8 cellular contexts compared by ENCODE assay signal in genomic region chr1:153944822-153945117, GRCh38. TPM values are rescaled to one million over a fixed set of nuclear protein-coding genes. Genes with fewer than 3 reads are reported as not detected.
A peak's percentile ranks its signal among the peaks of the same experiment; 100 is the strongest.
DNase-seq lines count a peak whose midpoint lies in the region; ATAC-seq lines count a peak whose summit lies in the region.

No MANE protein-coding gene starts in this region.

- H3K27ac Mint-ChIP-seq in T-helper 2 cell treated with Interferon-gamma antibody and Interleukin-4, amounts not matched to agents 5 μg/mL and 100 μg/mL, for 36 hours, result peak overlapping the region; percentile 97
- peak overlapping the region; percentile 97 for H3K27ac Mint-ChIP-seq in activated T-helper 1 cell treated with anti-CD3 and anti-CD28 coated beads, Interleukin-12 subunit alpha, Interleukin-12 subunit beta, Interleukin-2, Interleukin-4 antibody, amounts not matched to agents 30 ng/mL and 10 ng/mL and 1 ng/mL, durations not matched to agents 14 hours and 24 hours and 36 hours

- H3K27me3 Mint-ChIP-seq in T-helper 2 cell treated with Interferon-gamma antibody and Interleukin-4, amounts not matched to agents 5 μg/mL and 100 μg/mL, for 36 hours (ENCODE audit: low read depth), result no peaks in the 10 kb centered on the region
- H3K27me3 Mint-ChIP-seq in activated T-helper 1 cell treated with anti-CD3 and anti-CD28 coated beads, Interleukin-12 subunit alpha, Interleukin-12 subunit beta, Interleukin-2, Interleukin-4 antibody, amounts not matched to agents 30 ng/mL and 10 ng/mL and 1 ng/mL, durations not matched to agents 14 hours and 24 hours and 36 hours (ENCODE audit: insufficient read depth), result no peaks in the 10 kb centered on the region

- peaks cover 11% of the 10 kb centered on the region for H3K4me1 Mint-ChIP-seq in T-helper 2 cell treated with Interferon-gamma antibody and Interleukin-4, amounts not matched to agents 5 μg/mL and 100 μg/mL, for 36 hours (ENCODE audit: low read depth)
- peaks cover 35% of the 10 kb centered on the region for H3K4me1 Mint-ChIP-seq in activated T-helper 1 cell treated with anti-CD3 and anti-CD28 coated beads, Interleukin-12 subunit alpha, Interleukin-12 subunit beta, Interleukin-2, Interleukin-4 antibody, amounts not matched to agents 30 ng/mL and 10 ng/mL and 1 ng/mL, durations not matched to agents 14 hours and 24 hours and 36 hours (ENCODE audit: low read depth)

- peak overlapping the region; percentile 94 for H3K4me3 Mint-ChIP-seq in T-helper 2 cell treated with Interferon-gamma antibody and Interleukin-4, amounts not matched to agents 5 μg/mL and 100 μg/mL, for 36 hours
- H3K4me3 Mint-ChIP-seq in activated T-helper 1 cell treated with anti-CD3 and anti-CD28 coated beads, Interleukin-12 subunit alpha, Interleukin-12 subunit beta, Interleukin-2, Interleukin-4 antibody, amounts not matched to agents 30 ng/mL and 10 ng/mL and 1 ng/mL, durations not matched to agents 14 hours and 24 hours and 36 hours, result peak overlapping the region; percentile 88

- no peak for ATAC-seq in GM21360 (IDR thresholded peaks at IDR 0.05; ENCODE audit: unreplicated experiment)
- ATAC-seq in GM18867 (IDR thresholded peaks at IDR 0.05; ENCODE audit: unreplicated experiment), result no peak

- H3K36me3 Mint-ChIP-seq in T-helper 2 cell treated with Interferon-gamma antibody and Interleukin-4, amounts not matched to agents 5 μg/mL and 100 μg/mL, for 36 hours (ENCODE audit: low read depth), result peaks cover 62% of the 10 kb centered on the region
- peaks cover 42% of the 10 kb centered on the region for H3K36me3 Mint-ChIP-seq in activated T-helper 1 cell treated with anti-CD3 and anti-CD28 coated beads, Interleukin-12 subunit alpha, Interleukin-12 subunit beta, Interleukin-2, Interleukin-4 antibody, amounts not matched to agents 30 ng/mL and 10 ng/mL and 1 ng/mL, durations not matched to agents 14 hours and 24 hours and 36 hours (ENCODE audit: low read depth)

- intact Hi-C loops in activated T-helper 1 cell treated with anti-CD3 and anti-CD28 coated beads, Interleukin-12 subunit alpha, Interleukin-12 subunit beta, Interleukin-2, Interleukin-4 antibody, amounts not matched to agents 30 ng/mL and 10 ng/mL and 1 ng/mL, durations not matched to agents 14 hours and 24 hours and 36 hours (cut with micrococcal nuclease), result loop anchor here (1.0 to 5.0 kb wide), 4 partner anchors 21 to 147 kb away; partner anchors contain the start of gene CREB3L4

- no peaks in the 10 kb centered on the region for H3K27me3 ChIP-seq in layer of hippocampus (ENCODE audit: control insufficient read depth, insufficient read depth, low read length)

- H3K9me3 Mint-ChIP-seq in T-helper 2 cell treated with Interferon-gamma antibody and Interleukin-4, amounts not matched to agents 5 μg/mL and 100 μg/mL, for 36 hours, result no peaks in the 10 kb centered on the region
- H3K9me3 Mint-ChIP-seq in activated T-helper 1 cell treated with anti-CD3 and anti-CD28 coated beads, Interleukin-12 subunit alpha, Interleukin-12 subunit beta, Interleukin-2, Interleukin-4 antibody, amounts not matched to agents 30 ng/mL and 10 ng/mL and 1 ng/mL, durations not matched to agents 14 hours and 24 hours and 36 hours, result no peaks in the 10 kb centered on the region

- H3K27ac ChIP-seq in layer of hippocampus (ENCODE audit: low read depth, low read length) (peak overlapping the region; percentile 86), substantia nigra (ENCODE audit: low read depth, low read length, poor library complexity, severe bottlenecking) (peak overlapping the region; percentile 94)

- no peak for DNase-seq in T-helper 2 cell treated with Interferon-gamma antibody and Interleukin-4, amounts not matched to agents 5 μg/mL and 100 μg/mL, for 36 hours (ENCODE audit: low spot score)
- DNase-seq in T-helper 2 cell (no peak), substantia nigra (lab: John Stamatoyannopoulos, UW) (no peak), Kasumi-1 (lab: John Stamatoyannopoulos, UW) (no peak)
- DNase-seq in activated T-helper 1 cell treated with anti-CD3 and anti-CD28 coated beads, Interleukin-12 subunit alpha, Interleukin-12 subunit beta, Interleukin-2, Interleukin-4 antibody, amounts not matched to agents 30 ng/mL and 10 ng/mL and 1 ng/mL, durations not matched to agents 14 hours and 24 hours and 36 hours (ENCODE audit: low spot score), result no peak

RNA-seq across cellular contexts. Expression of gene DENND4B, which starts 1.7 kb away (rescaled TPM):
- 128 and 133 TPM in 2 replicates for total RNA-seq in activated T-helper 1 cell treated with anti-CD3 and anti-CD28 coated beads, Interleukin-12 subunit alpha, Interleukin-12 subunit beta, Interleukin-2, Interleukin-4 antibody, amounts not matched to agents 30 ng/mL and 10 ng/mL and 1 ng/mL, durations not matched to agents 14 hours and 24 hours and 36 hours

RNA-seq across cellular contexts. Expression of gene CRTC2, which starts 13.6 kb away (rescaled TPM):
- 62.8 and 76.4 TPM in 2 replicates for total RNA-seq in activated T-helper 1 cell treated with anti-CD3 and anti-CD28 coated beads, Interleukin-12 subunit alpha, Interleukin-12 subunit beta, Interleukin-2, Interleukin-4 antibody, amounts not matched to agents 30 ng/mL and 10 ng/mL and 1 ng/mL, durations not matched to agents 14 hours and 24 hours and 36 hours

RNA-seq across cellular contexts. Expression of gene SLC39A1, which starts 18.6 kb away (rescaled TPM):
- total RNA-seq in activated T-helper 1 cell treated with anti-CD3 and anti-CD28 coated beads, Interleukin-12 subunit alpha, Interleukin-12 subunit beta, Interleukin-2, Interleukin-4 antibody, amounts not matched to agents 30 ng/mL and 10 ng/mL and 1 ng/mL, durations not matched to agents 14 hours and 24 hours and 36 hours, result 75.4 and 76.1 TPM in 2 replicates

RNA-seq across cellular contexts. Expression of gene GATAD2B, which starts 22.0 kb away (rescaled TPM):
- total RNA-seq in activated T-helper 1 cell treated with anti-CD3 and anti-CD28 coated beads, Interleukin-12 subunit alpha, Interleukin-12 subunit beta, Interleukin-2, Interleukin-4 antibody, amounts not matched to agents 30 ng/mL and 10 ng/mL and 1 ng/mL, durations not matched to agents 14 hours and 24 hours and 36 hours, result 69.1 and 70.4 TPM in 2 replicates

RNA-seq across cellular contexts. Expression of gene CREB3L4, which starts 22.9 kb away (rescaled TPM):
- total RNA-seq in activated T-helper 1 cell treated with anti-CD3 and anti-CD28 coated beads, Interleukin-12 subunit alpha, Interleukin-12 subunit beta, Interleukin-2, Interleukin-4 antibody, amounts not matched to agents 30 ng/mL and 10 ng/mL and 1 ng/mL, durations not matched to agents 14 hours and 24 hours and 36 hours, result 8.1 and 9.8 TPM in 2 replicates
